ENCODE assay signal across 17 cellular contexts in the genomic region with DNA sequence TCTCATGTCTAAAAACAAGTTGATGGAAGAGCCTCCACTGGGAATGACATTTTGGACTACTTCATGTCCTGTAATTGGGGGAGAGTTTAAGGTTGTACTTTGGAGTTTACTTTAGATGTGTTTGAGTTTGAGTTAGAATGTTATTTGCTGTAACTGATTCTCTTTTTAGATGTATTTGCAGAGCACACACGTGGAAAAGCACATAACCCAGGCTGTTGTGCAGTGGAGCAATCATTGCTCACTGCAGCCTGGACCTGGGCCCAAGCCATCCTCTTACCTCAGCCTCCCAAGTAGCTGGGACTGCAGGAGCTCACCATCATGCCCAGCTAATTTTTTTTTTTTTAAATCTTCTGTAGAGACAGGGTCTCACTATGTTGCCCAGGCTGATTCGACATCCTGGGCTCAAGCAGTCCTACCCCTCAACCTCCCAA. TPM values are rescaled to one million over a fixed set of nuclear protein-coding genes. Genes with fewer than 3 reads are reported as not detected.
DNase-seq lines count a peak whose midpoint lies in the region; ATAC-seq and TF ChIP-seq lines count a peak whose summit lies in the region.
"Had no signal": no experiment of that assay in that cellular context is flagged by ENCODE, and none has a peak within 500 bp of the region (broad histone marks: within the 10 kb centered on the region; RNA-seq: fewer than 3 reads in every experiment).

No MANE protein-coding gene starts in this region.

- H3K9me3 Mint-ChIP-seq in HFFc6: no peaks in the 10 kb centered on the region
- H3K9me3 Mint-ChIP-seq: activated T-cell treated with anti-CD3 and anti-CD28 coated beads, Interleukin-2, amount 50 U/mL, for 4 hours; CD14-positive monocyte; dendritic cell treated with granulocyte-macrophage colony-stimulating factor and Interleukin-4, amounts not matched to agents 40 ng/mL and 50 ng/mL, for 4 days; nephron progenitor cell had no signal

- H3K4me1 ChIP-seq in PC-9 (replicated peaks; ENCODE audit: insufficient read depth) (peaks cover 10% of the 10 kb centered on the region; the same call in 1 of the 2 replicates), psoas muscle (peaks cover 49% of the 10 kb centered on the region), sigmoid colon (peaks cover 0 to 25% (median 19%) of the 10 kb centered on the region in 4 donors)

- ATAC-seq in psoas muscle (peak in 3 of 4 donors; percentile 49 to 71 (median 56)), HG03571 (IDR thresholded peaks at IDR 0.05; ENCODE audit: unreplicated experiment) (no peak)
- ATAC-seq: activated T-cell treated with anti-CD3 and anti-CD28 coated beads, Interleukin-2, amount 50 U/mL, for 4 hours had no signal

- H3K4me1 Mint-ChIP-seq in HFFc6 (ENCODE audit: low read depth): peaks cover 33% of the 10 kb centered on the region

- peaks cover 32% of the 10 kb centered on the region; the same call in 1 of the 2 replicates for H3F3A ChIP-seq in PC-9 (ENCODE audit: insufficient read depth, low read depth)

- TF ChIP-seq POLR2A in sigmoid colon (IDR thresholded peaks at IDR 0.05): no peak

- H3K36me3 Mint-ChIP-seq in HFFc6 (ENCODE audit: low read depth): peaks cover 33% of the 10 kb centered on the region

- TF ChIP-seq CTCF in HFFc6 (IDR thresholded peaks at IDR 0.05) (no peak), PC-9 (conservative IDR thresholded peaks at IDR 0.05) (no peak), fibroblast of the aortic adventitia (IDR thresholded peaks at IDR 0.05; ENCODE audit: insufficient read depth, low read length) (no peak), psoas muscle (IDR thresholded peaks at IDR 0.05) (no peak), sigmoid colon (IDR thresholded peaks at IDR 0.05) (no peak)

- no peaks in the 10 kb centered on the region for H3K27me3 ChIP-seq in PC-9 (ENCODE audit: insufficient read depth, low read depth)
- H3K27me3 ChIP-seq in psoas muscle (ENCODE audit: insufficient read depth in 3 of 3, low read length in 2 of 3): no peaks in the 10 kb centered on the region
- H3K27me3 ChIP-seq in sigmoid colon: no peaks in the 10 kb centered on the region

- peaks cover 26% of the 10 kb centered on the region for H3K36me3 ChIP-seq in PC-9 (ENCODE audit: low read depth)
- peaks cover 0 to 39% of the 10 kb centered on the region in 2 donors for H3K36me3 ChIP-seq in psoas muscle (ENCODE audit: insufficient read depth in 1 of 2, low read depth in 1 of 2)
- H3K36me3 ChIP-seq in sigmoid colon: peaks cover 0 to 16% (median 0%) of the 10 kb centered on the region in 4 donors

- H3K4me3 ChIP-seq in PC-9: no peak overlapping the region
- H3K4me3 ChIP-seq in fibroblast of the aortic adventitia (ENCODE audit: low read depth, low read length): no peak overlapping the region
- H3K4me3 ChIP-seq in psoas muscle: no peak overlapping the region
- H3K4me3 ChIP-seq in sigmoid colon: no peak overlapping the region

- peaks cover 31% of the 10 kb centered on the region for H4K20me1 ChIP-seq in PC-9 (ENCODE audit: insufficient read depth)

- H2AFZ ChIP-seq in PC-9: no peak overlapping the region

- DNase-seq in HFFc6: no peak
- DNase-seq in PC-9: no peak
- peak; percentile 33 for DNase-seq in fibroblast of the aortic adventitia (ENCODE audit: low read depth)
- no peak for DNase-seq in psoas muscle
- DNase-seq in sigmoid colon: no peak
- DNase-seq in activated effector memory CD4-positive, alpha-beta T cell treated with Interleukin-2 at 50 U/mL for 16 hours: no peak
- DNase-seq: activated T-cell treated with anti-CD3 and anti-CD28 coated beads, Interleukin-2, amount 50 U/mL, for 4 hours; DND-41; erythroblast; GOT3; MM.1S; NCI-H187 treated with DMSO at 0.1 percent for 48 hours; NCI-H510A treated with DMSO at 0.1 percent for 48 hours; nephron progenitor cell had no signal

- BruUV-seq in PC-9 (replicated peaks; lab: Mats Ljungman, UMichigan): no TSS peak

- H3K27me3 Mint-ChIP-seq in HFFc6 (ENCODE audit: insufficient read depth): peaks cover 2% of the 10 kb centered on the region
- H3K27me3 Mint-ChIP-seq: dendritic cell treated with granulocyte-macrophage colony-stimulating factor and Interleukin-4, amounts not matched to agents 40 ng/mL and 50 ng/mL, for 4 days had no signal

- intact Hi-C loops in PC-9 (cut with micrococcal nuclease; ENCODE audit: unreplicated experiment) (no loop called here), psoas muscle (cut with DNase I) (no loop called here), sigmoid colon (cut with DNase I) (loop anchor here (5.0 kb wide), 1 partner anchor 37 kb away; no protein-coding TSS in a partner anchor)

- H3K27ac Mint-ChIP-seq in HFFc6: peak overlapping the region; percentile 34
- H3K27ac Mint-ChIP-seq: dendritic cell treated with granulocyte-macrophage colony-stimulating factor and Interleukin-4, amounts not matched to agents 40 ng/mL and 50 ng/mL, for 4 days; nephron progenitor cell had no signal

- no peak overlapping the region for H3K4me3 Mint-ChIP-seq in HFFc6
- H3K4me3 Mint-ChIP-seq: activated T-cell treated with anti-CD3 and anti-CD28 coated beads, Interleukin-2, amount 50 U/mL, for 4 hours; CD14-positive monocyte; dendritic cell treated with granulocyte-macrophage colony-stimulating factor and Interleukin-4, amounts not matched to agents 40 ng/mL and 50 ng/mL, for 4 days; nephron progenitor cell had no signal

- POLR2A ChIA-PET in PC-9 (lab: Charles Lee; ENCODE audit: unreplicated experiment): no interaction called here

- H3K27ac ChIP-seq in PC-9 (peak overlapping the region; percentile 13; the same call in 1 of the 2 replicates), psoas muscle (peak overlapping the region; percentile 61), sigmoid colon (no peak overlapping the region)

- H3K79me2 ChIP-seq in PC-9 (ENCODE audit: low read depth): peaks cover 85% of the 10 kb centered on the region

- WGBS in psoas muscle, 3 donors: 47 to 56% (median 55%) methylated on average over 2 of the region's 2 CpGs
- WGBS in sigmoid colon, 2 donors: 15 to 71% methylated on average over 2 of the region's 2 CpGs

- CTCF ChIA-PET in PC-9 (lab: Charles Lee): no interaction called here

- H3K4me2 ChIP-seq in PC-9: no peak overlapping the region

- TF ChIP-seq EP300 in sigmoid colon (IDR thresholded peaks at IDR 0.05): no peak

- H3K9me3 ChIP-seq in PC-9 (ENCODE audit: insufficient read depth, low read depth) (no peaks in the 10 kb centered on the region), psoas muscle (no peaks in the 10 kb centered on the region), sigmoid colon (no peaks in the 10 kb centered on the region)

- H3K9me2 ChIP-seq in PC-9 (ENCODE audit: insufficient read depth): no peaks in the 10 kb centered on the region

RNA-seq across cellular contexts. Expression of a gene that starts 36.7 kb away (rescaled TPM):
- 1 to 10 TPM; 2.7 to 5.3 (median 2.9) TPM for total RNA-seq in HFFc6 (2021; fragmentation: NEBNext Ultra II Directional; extraction: Animal tissue kit (Norgen Biotek cat#: 25700))
- total RNA-seq in PC-9 (2021): 18.3 and 25.9 TPM in 2 replicates
- total RNA-seq in fibroblast of the aortic adventitia (ENCODE audit: low replicate concordance): 5.2 and 9.3 TPM in 2 replicates
- 1 to 10 TPM in 1 of 4 donors, under 1 TPM in 3; 0.69 to 1.1 (median 0.96) TPM for total RNA-seq in psoas muscle
- under 1 TPM; 0.36 to 0.88 (median 0.37) TPM for polyA plus RNA-seq in psoas muscle
- total RNA-seq in sigmoid colon: 1 to 10 TPM in 2 of 4 donors, under 1 TPM in 2; 0.16 to 3.0 (median 1.0) TPM
- 1 to 10 TPM; 1.8 to 7.4 (median 5.8) TPM for polyA plus RNA-seq in sigmoid colon
- polyA plus RNA-seq: CD14-positive monocyte had no signal

RNA-seq across cellular contexts. Expression of a gene that starts 45.2 kb away (rescaled TPM):
- total RNA-seq in HFFc6 (2021; fragmentation: NEBNext Ultra II Directional; extraction: Animal tissue kit (Norgen Biotek cat#: 25700)): 100 to 1,000 TPM; 116 to 126 (median 121) TPM
- total RNA-seq in PC-9 (2021) (83.2 and 143 TPM in 2 replicates), fibroblast of the aortic adventitia (ENCODE audit: low replicate concordance) (47.8 and 130 TPM in 2 replicates), psoas muscle (100 to 1,000 TPM in 3 of 4 donors, 10 to 100 TPM in 1; 96.6 to 159 (median 124) TPM), sigmoid colon (100 to 1,000 TPM in 1 of 4 donors, 10 to 100 TPM in 3; 77.8 to 104 (median 89.9) TPM)
- polyA plus RNA-seq in psoas muscle (10 to 100 TPM; 45.8 to 92.9 (median 80.3) TPM), sigmoid colon (10 to 100 TPM; 25.4 to 52.0 (median 30.6) TPM)

RNA-seq across cellular contexts. Expression of a gene that starts 54.0 kb away (rescaled TPM):
- 100 to 1,000 TPM; 152 to 206 (median 155) TPM for total RNA-seq in HFFc6 (2021; fragmentation: NEBNext Ultra II Directional; extraction: Animal tissue kit (Norgen Biotek cat#: 25700))
- total RNA-seq in PC-9 (2021) (12.4 and 20.5 TPM in 2 replicates), fibroblast of the aortic adventitia (ENCODE audit: low replicate concordance) (167 and 366 TPM in 2 replicates), psoas muscle (1 to 10 TPM; 3.3 to 8.2 (median 5.6) TPM), sigmoid colon (100 to 1,000 TPM in 1 of 4 donors, 10 to 100 TPM in 3; 46.7 to 102 (median 71.0) TPM)
- polyA plus RNA-seq in psoas muscle (10 to 100 TPM in 1 of 3 donors, 1 to 10 TPM in 2; 2.6 to 13.7 (median 6.9) TPM), sigmoid colon (10 to 100 TPM in 2 of 3 donors, 1 to 10 TPM in 1; 5.8 to 18.0 (median 17.2) TPM)

Comparison
In these comparisons a context has a peak if more than half of its experiments do, and no peak if none do; other contexts are left out.
1. H3K27ac ChIP-seq: peak in PC-9 (single experiment) and psoas muscle (single experiment); none in sigmoid colon (0 of 4).